Comparison of ENCODE assay signal across 25 cellular contexts in the genomic region with DNA sequence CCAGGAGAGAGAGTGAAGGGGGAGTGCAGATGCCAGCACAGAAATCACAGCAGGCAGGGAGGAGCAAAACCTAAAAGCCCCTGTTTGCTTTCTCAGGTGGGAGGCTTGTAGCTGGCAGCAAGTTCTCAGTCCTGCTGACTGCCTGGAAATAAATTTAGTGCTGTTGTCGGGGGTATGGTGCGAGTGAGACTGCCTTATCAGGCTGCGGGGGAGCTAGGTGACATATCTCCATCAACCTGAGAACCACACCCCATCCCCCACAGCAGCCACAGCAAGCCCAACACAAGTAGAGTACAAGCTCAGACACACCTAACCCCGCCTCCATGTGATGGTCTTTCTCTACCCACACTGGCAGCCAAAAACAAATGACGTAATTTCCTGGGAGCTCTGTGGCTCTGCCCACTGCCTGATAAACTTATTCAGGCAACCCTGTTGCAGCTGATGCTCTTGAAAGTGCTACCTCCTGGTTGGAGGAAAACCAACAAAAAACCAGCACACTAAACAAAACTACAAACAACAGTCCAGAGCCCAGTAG.
A peak's percentile ranks its signal among the peaks of the same experiment; 100 is the strongest.
DNase-seq lines count a peak whose midpoint lies in the region; ATAC-seq and TF ChIP-seq lines count a peak whose summit lies in the region.
"Had no signal": no experiment of that assay in that cellular context is flagged by ENCODE, and none has a peak within 500 bp of the region (broad histone marks: within the 10 kb centered on the region; RNA-seq: fewer than 3 reads in every experiment).

No MANE protein-coding gene starts in this region.

- H3K27ac ChIP-seq in DND-41 (ENCODE audit: low read length) = no peak overlapping the region
- no peak overlapping the region for H3K27ac ChIP-seq in foreskin keratinocyte
- H3K27ac ChIP-seq in left lung = no peak overlapping the region
- H3K27ac ChIP-seq: esophagus squamous epithelium, transverse colon had no signal

- H3K4me1 ChIP-seq in DND-41 (ENCODE audit: insufficient read depth, low read length) = no peaks in the 10 kb centered on the region
- H3K4me1 ChIP-seq in NT2/D1 (ENCODE audit: insufficient read depth, insufficient read length) = no peaks in the 10 kb centered on the region
- H3K4me1 ChIP-seq in foreskin keratinocyte = no peaks in the 10 kb centered on the region
- no peaks in the 10 kb centered on the region for H3K4me1 ChIP-seq in left lung
- H3K4me1 ChIP-seq: esophagus squamous epithelium, transverse colon had no signal

- intact Hi-C loops in Right ventricle myocardium inferior (cut with DNase I) (no loop called here), left lung (cut with DNase I) (no loop called here)

- ATAC-seq in DND-41 (ENCODE audit: insufficient read depth, low read depth) (peak; percentile 57; the same call in 2 of the 3 replicates), foreskin keratinocyte (peak; percentile 88), GM18907 (IDR thresholded peaks at IDR 0.05; ENCODE audit: unreplicated experiment) (no peak), Right ventricle myocardium inferior (no peak), left lung (no peak)
- ATAC-seq: activated CD8-positive, alpha-beta T cell treated with anti-CD3 and anti-CD28 coated beads for 36 hours; left cardiac atrium; PC-3; stimulated activated memory B cell treated with anti-CD40 and anti-IgM and Interleukin-4, amounts not matched to agents 10 μg/mL and 1 μg/mL and 100 μg/mL, for 72 hours had no signal

- H3K9ac ChIP-seq in DND-41 (ENCODE audit: low read depth, low read length) (no peak overlapping the region), NT2/D1 (ENCODE audit: insufficient read length, low read depth) (no peak overlapping the region)

- no peaks in the 10 kb centered on the region for H3K36me3 ChIP-seq in DND-41 (ENCODE audit: insufficient read depth, low read length)
- no peaks in the 10 kb centered on the region for H3K36me3 ChIP-seq in NT2/D1 (ENCODE audit: insufficient read depth, insufficient read length, low read length)
- no peaks in the 10 kb centered on the region for H3K36me3 ChIP-seq in left lung
- H3K36me3 ChIP-seq: esophagus squamous epithelium, MG63, transverse colon had no signal

- no peak overlapping the region for H3K4me2 ChIP-seq in DND-41 (ENCODE audit: insufficient read depth, low read length)

- no peaks in the 10 kb centered on the region for H4K20me1 ChIP-seq in DND-41 (ENCODE audit: insufficient read depth, low read length)

- no peak overlapping the region for H2AFZ ChIP-seq in DND-41 (ENCODE audit: low read depth, low read length)

- no peak for TF ChIP-seq CTCF in DND-41 (IDR thresholded peaks at IDR 0.05; ENCODE audit: borderline replicate concordance, extremely low read depth, low read length, poor library complexity, severe bottlenecking)
- no peak for TF ChIP-seq CTCF in foreskin keratinocyte (conservative IDR thresholded peaks at IDR 0.05)
- TF ChIP-seq CTCF in left lung (IDR thresholded peaks at IDR 0.05) = no peak

- no peak for DNase-seq in DND-41
- peak; percentile 22 for DNase-seq in H4 (ENCODE audit: low spot score)
- DNase-seq in NT2/D1 (ENCODE audit: low read depth, low spot score) = peak; percentile 2
- DNase-seq in foreskin keratinocyte = peak; percentile 61 to 77
- DNase-seq in anterior cingulate cortex (lab: John Stamatoyannopoulos, UW) = no peak
- no peak for DNase-seq in Right ventricle myocardium inferior (ENCODE audit: missing footprints)
- no peak for DNase-seq in left lung
- DNase-seq: ACHN; activated CD4-positive, CD25-positive, alpha-beta regulatory T cell treated with anti-CD3 and anti-CD28 coated beads, Interleukin-2, amount 50 U/mL, for 72 hours; activated CD8-positive, alpha-beta T cell treated with anti-CD3 and anti-CD28 coated beads for 36 hours; activated naive CD4-positive, alpha-beta T cell treated with anti-CD3 and anti-CD28 coated beads for 36 hours; CD4-positive, alpha-beta memory T cell; cerebellar nuclear complex; dermis blood vessel endothelial cell; esophagus squamous epithelium; KG1; left cardiac atrium; MG63; NCI-H1436; NCI-H2107; NCI-H510A; PC-3; transverse colon had no signal

- H3K9me3 ChIP-seq in DND-41 (ENCODE audit: insufficient read depth, low read length, severe bottlenecking) (no peaks in the 10 kb centered on the region), NT2/D1 (ENCODE audit: insufficient read depth, low read length) (no peaks in the 10 kb centered on the region), left lung (no peaks in the 10 kb centered on the region)
- H3K9me3 ChIP-seq: esophagus squamous epithelium, MG63, transverse colon had no signal

- H3K27me3 ChIP-seq in DND-41 (ENCODE audit: insufficient read depth, low read length, poor library complexity) = no peaks in the 10 kb centered on the region
- H3K27me3 ChIP-seq in NT2/D1 (ENCODE audit: insufficient read depth, insufficient read length) = no peaks in the 10 kb centered on the region
- H3K27me3 ChIP-seq in foreskin keratinocyte = no peaks in the 10 kb centered on the region
- H3K27me3 ChIP-seq in left lung = no peaks in the 10 kb centered on the region
- H3K27me3 ChIP-seq: esophagus squamous epithelium, MG63, transverse colon had no signal

- H3K4me3 ChIP-seq in DND-41 (ENCODE audit: low read depth in 1 of 2, low read length in 2 of 2) = no peak overlapping the region
- no peak overlapping the region for H3K4me3 ChIP-seq in NT2/D1 (ENCODE audit: insufficient read length, low read depth)
- H3K4me3 ChIP-seq in left lung = no peak overlapping the region
- H3K4me3 ChIP-seq: esophagus squamous epithelium, MG63, transverse colon had no signal

- H3K79me2 ChIP-seq in DND-41 (ENCODE audit: insufficient read depth, low read length) = no peaks in the 10 kb centered on the region

Comparison
In these comparisons a context has a peak if more than half of its experiments do, and no peak if none do; other contexts are left out.
1. ATAC-seq: peak in DND-41 (single experiment) and foreskin keratinocyte (single experiment); none in GM18907 (single experiment), Right ventricle myocardium inferior (single experiment) and left lung (single experiment).
2. DNase-seq: peak in H4 (single experiment), NT2/D1 (single experiment) and foreskin keratinocyte (2 of 2); none in DND-41 (single experiment), anterior cingulate cortex (0 of 58), Right ventricle myocardium inferior (single experiment) and left lung (0 of 2).